Comparison of ENCODE assay signal across 26 cellular contexts in genomic region chr10:11396311-11396960, GRCh38.
"Had no signal": no experiment of that assay in that cellular context is flagged by ENCODE, and none has a peak within 500 bp of the region (broad histone marks: within the 10 kb centered on the region; RNA-seq: fewer than 3 reads in every experiment).

No MANE protein-coding gene starts in this region.

- H3K4me1 ChIP-seq: breast epithelium, gastrocnemius medialis had no signal

- H3K9me3 ChIP-seq: gastrocnemius medialis, left ventricle myocardium inferior, sigmoid colon, thyroid gland had no signal

- H3K27me3 ChIP-seq: breast epithelium, gastrocnemius medialis, hepatocyte, neural progenitor cell, sigmoid colon, thyroid gland had no signal

- H3K36me3 ChIP-seq: breast epithelium, gastrocnemius medialis, left ventricle myocardium inferior, neural progenitor cell, sigmoid colon, thyroid gland had no signal

- DNase-seq: activated CD4-positive, alpha-beta T cell treated with anti-CD3 and anti-CD28 coated beads for 36 hours; activated CD4-positive, CD25-positive, alpha-beta regulatory T cell; activated CD8-positive, alpha-beta memory T cell treated with anti-CD3 and anti-CD28 coated beads, Interleukin-2, amount 10 ng/mL, durations not matched to agents 7 days and 5 days; activated CD8-positive, alpha-beta T cell treated with anti-CD3 and anti-CD28 coated beads, Interleukin-2, amount 10 ng/mL, durations not matched to agents 7 days and 5 days; activated naive CD4-positive, alpha-beta T cell; activated T-cell treated with anti-CD3 and anti-CD28 coated beads, Interleukin-2, amount 50 U/mL, for 72 hours; dermis blood vessel endothelial cell; effector memory CD4-positive, alpha-beta T cell; erythroblast; gastrocnemius medialis; islet precursor cell; left ventricle myocardium inferior; naive thymus-derived CD4-positive, alpha-beta T cell; sigmoid colon; stimulated activated CD4-positive, alpha-beta T cell treated with anti-CD3 and anti-CD28 coated beads, Interleukin-1b, Interleukin-23, amount 100 ng/mL, for 48 hours; stimulated activated CD4-positive, alpha-beta T cell treated with anti-CD3 and anti-CD28 coated beads, Interleukin-4, amount 100 ng/mL, for 4 hours; stimulated activated CD8-positive, alpha-beta memory T cell treated with anti-CD3 and anti-CD28 coated beads, Interleukin-4, amount 100 ng/mL, for 48 hours; stimulated activated naive CD8-positive, alpha-beta T cell treated with anti-CD3 and anti-CD28 coated beads, Interleukin-15, amount 100 ng/mL, for 72 hours; substantia nigra; thyroid gland had no signal

- H3K27ac ChIP-seq: breast epithelium, gastrocnemius medialis, hepatocyte, left ventricle myocardium inferior, neural progenitor cell, sigmoid colon, thyroid gland had no signal

- ATAC-seq: activated CD4-positive, alpha-beta T cell treated with anti-CD3 and anti-CD28 coated beads for 36 hours; activated CD8-positive, alpha-beta memory T cell treated with anti-CD3 and anti-CD28 coated beads, Interleukin-2, amount 10 ng/mL, durations not matched to agents 7 days and 5 days; activated CD8-positive, alpha-beta T cell treated with anti-CD3 and anti-CD28 coated beads, Interleukin-2, amount 10 ng/mL, durations not matched to agents 7 days and 5 days; activated naive CD4-positive, alpha-beta T cell treated with anti-CD3 and anti-CD28 coated beads, Interleukin-2, amount 50 U/mL, for 72 hours; activated T-cell treated with anti-CD3 and anti-CD28 coated beads, Interleukin-2, amount 50 U/mL, for 72 hours; gastrocnemius medialis; naive thymus-derived CD4-positive, alpha-beta T cell; stimulated activated memory B cell treated with anti-CD40 and anti-IgM and Interleukin-4, amounts not matched to agents 10 μg/mL and 1 μg/mL and 100 μg/mL, for 72 hours; stimulated activated naive CD8-positive, alpha-beta T cell treated with anti-CD3 and anti-CD28 coated beads, Interleukin-15, amount 100 ng/mL, for 72 hours had no signal

- H3K4me3 ChIP-seq: breast epithelium, gastrocnemius medialis, hepatocyte, left ventricle myocardium inferior, neural progenitor cell, sigmoid colon, smooth muscle cell, thyroid gland had no signal
